Comparison of ENCODE assay signal across 22 cellular contexts in genomic region chr5:73668422-73669116, GRCh38. TPM values are rescaled to one million over a fixed set of nuclear protein-coding genes. Genes with fewer than 3 reads are reported as not detected.
A peak's percentile ranks its signal among the peaks of the same experiment; 100 is the strongest.
DNase-seq lines count a peak whose midpoint lies in the region; ATAC-seq, FAIRE-seq and TF ChIP-seq lines count a peak whose summit lies in the region.
"Had no signal": no experiment of that assay in that cellular context is flagged by ENCODE, and none has a peak within 500 bp of the region (broad histone marks: within the 10 kb centered on the region; RNA-seq: fewer than 3 reads in every experiment).

No MANE protein-coding gene starts in this region.

- H3K36me3 Mint-ChIP-seq in astrocyte (ENCODE audit: low read depth, unreplicated experiment): no peaks in the 10 kb centered on the region
- no peaks in the 10 kb centered on the region for H3K36me3 Mint-ChIP-seq in stimulated activated effector memory CD8-positive, alpha-beta T cell treated with anti-CD3 and anti-CD28 coated beads, Interleukin-12 subunit alpha, Interleukin-12 subunit beta, amount 100 ng/mL, for 72 hours
- H3K36me3 Mint-ChIP-seq: CD8-positive, alpha-beta T cell had no signal

- no peak for TF ChIP-seq POLR2A in right lobe of liver (IDR thresholded peaks at IDR 0.05)

- no peak overlapping the region for H3K14ac ChIP-seq in neuronal stem cell (ENCODE audit: low read length)

- 88% methylated on average over 3 of the region's 3 CpGs for whole genome bisulfite sequencing in right lobe of liver (ENCODE audit: insufficient coverage, low coverage, low lambda C conversion rate, missing lambda C conversion rate)
- WGBS in neuronal stem cell (ENCODE audit: extremely low coverage in 2 of 2, insufficient read length in 2 of 2, insufficient replicate concordance in 1 of 2), 2 donors: no CpG with 5 or more reads among the region's 3 CpGs

- no peak overlapping the region for H4K8ac ChIP-seq in neuronal stem cell (ENCODE audit: low read depth, low read length)

- H3K9me3 Mint-ChIP-seq in astrocyte (ENCODE audit: unreplicated experiment): no peaks in the 10 kb centered on the region
- H3K9me3 Mint-ChIP-seq in stimulated activated effector memory CD8-positive, alpha-beta T cell treated with anti-CD3 and anti-CD28 coated beads, Interleukin-12 subunit alpha, Interleukin-12 subunit beta, amount 100 ng/mL, for 72 hours: no peaks in the 10 kb centered on the region
- H3K9me3 Mint-ChIP-seq: CD8-positive, alpha-beta T cell; T-helper 1 cell treated with Interleukin-12 subunit alpha and Interleukin-12 subunit beta and Interleukin-4 antibody, amounts not matched to agents 30 μg/mL and 1 μg/mL, for 36 hours had no signal

- DNase-seq in astrocyte (ENCODE audit: low read depth) (no peak), cerebellar cortex (ENCODE audit: low spot score) (no peak), right lobe of liver (no peak), neuronal stem cell (ENCODE audit: low spot score) (no peak), HEK293T (ENCODE audit: extremely low spot score) (no peak)
- DNase-seq in stimulated activated effector memory CD8-positive, alpha-beta T cell treated with anti-CD3 and anti-CD28 coated beads, Interleukin-12 subunit alpha, Interleukin-12 subunit beta, amount 100 ng/mL, for 72 hours (ENCODE audit: low spot score in 2 of 2): no peak
- DNase-seq: activated CD8-positive, alpha-beta memory T cell treated with anti-CD3 and anti-CD28 coated beads, Interleukin-2, amount 50 U/mL, for 48 hours; activated gamma-delta T cell; adrenal gland; CD8-positive, alpha-beta T cell; erythroblast; foreskin melanocyte; NCI-H1092 treated with DMSO at 0.1 percent for 48 hours; NCI-H526 treated with DMSO at 0.1 percent for 48 hours; SHP77; spleen; stimulated activated CD4-positive, alpha-beta T cell treated with anti-CD3 and anti-CD28 coated beads, Interleukin-4, amount 100 ng/mL, for 4 hours had no signal

- no peaks in the 10 kb centered on the region for H3K36me3 ChIP-seq in astrocyte (ENCODE audit: insufficient read depth, low read length)
- no peaks in the 10 kb centered on the region for H3K36me3 ChIP-seq in right lobe of liver
- H3K36me3 ChIP-seq in neuronal stem cell (replicated peaks in 1 of 2; ENCODE audit: control insufficient read depth in 2 of 2, insufficient read depth in 2 of 2, low read length in 2 of 2): no peaks in the 10 kb centered on the region
- H3K36me3 ChIP-seq: adrenal gland, spleen, suprapubic skin had no signal

- no peaks in the 10 kb centered on the region for H3K79me1 ChIP-seq in neuronal stem cell (ENCODE audit: low read depth, low read length)

- H3K4me1 ChIP-seq in astrocyte (ENCODE audit: insufficient read depth, low read length): peaks cover 10% of the 10 kb centered on the region
- H3K4me1 ChIP-seq in right lobe of liver: peaks cover 0 to 35% (median 9%) of the 10 kb centered on the region in 4 donors
- no peaks in the 10 kb centered on the region for H3K4me1 ChIP-seq in neuronal stem cell (ENCODE audit: control insufficient read depth in 2 of 2, insufficient read depth in 1 of 2, low read depth in 1 of 2, low read length in 2 of 2)

- H3K4me2 ChIP-seq in astrocyte (ENCODE audit: low read length) (no peak overlapping the region), neuronal stem cell (ENCODE audit: insufficient read depth, low read length, poor library complexity, severe bottlenecking) (no peak overlapping the region)

- H2BK5ac ChIP-seq in neuronal stem cell (ENCODE audit: low read length): no peak overlapping the region

- no peak overlapping the region for H3K18ac ChIP-seq in neuronal stem cell (ENCODE audit: low read length)

- no peak overlapping the region for H3K27ac ChIP-seq in astrocyte (ENCODE audit: low read depth, low read length)
- H3K27ac ChIP-seq in right lobe of liver: no peak overlapping the region
- no peak overlapping the region for H3K27ac ChIP-seq in neuronal stem cell (replicated peaks; ENCODE audit: low read length)
- H3K27ac ChIP-seq: adrenal gland, spleen, suprapubic skin had no signal

- H3K4ac ChIP-seq in neuronal stem cell (ENCODE audit: low read length): no peak overlapping the region

- H3K79me2 ChIP-seq in astrocyte (ENCODE audit: insufficient read depth, low read length): peaks cover 13% of the 10 kb centered on the region

- H3K9ac ChIP-seq in astrocyte (ENCODE audit: low read length) (no peak overlapping the region), neuronal stem cell (ENCODE audit: low read depth, low read length, poor library complexity) (no peak overlapping the region)

- no peak overlapping the region for H2BK120ac ChIP-seq in neuronal stem cell (ENCODE audit: low read depth, low read length)

- H2AFZ ChIP-seq in astrocyte (ENCODE audit: low read depth, low read length) (no peak overlapping the region), neuronal stem cell (ENCODE audit: low read length) (no peak overlapping the region)

- no peak overlapping the region for H2BK15ac ChIP-seq in neuronal stem cell (ENCODE audit: low read length)

- H3K4me1 Mint-ChIP-seq in astrocyte (ENCODE audit: low read depth, unreplicated experiment): peaks cover 23% of the 10 kb centered on the region
- H3K4me1 Mint-ChIP-seq in stimulated activated effector memory CD8-positive, alpha-beta T cell treated with anti-CD3 and anti-CD28 coated beads, Interleukin-12 subunit alpha, Interleukin-12 subunit beta, amount 100 ng/mL, for 72 hours: peaks cover 9% of the 10 kb centered on the region

- no peak overlapping the region for H3K4me3 ChIP-seq in astrocyte (ENCODE audit: insufficient read depth, low read depth, low read length)
- H3K4me3 ChIP-seq in right lobe of liver: no peak overlapping the region
- H3K4me3 ChIP-seq in neuronal stem cell (ENCODE audit: low read length in 2 of 2): no peak overlapping the region
- H3K4me3 ChIP-seq: adrenal gland, spleen, suprapubic skin had no signal

- TF ChIP-seq CTCF in astrocyte (IDR thresholded peaks at IDR 0.05; ENCODE audit: insufficient read depth, low read depth, low read length) (no peak), right lobe of liver (IDR thresholded peaks at IDR 0.05) (no peak)

- POLR2A ChIA-PET in HEK293T (lab: Yijun Ruan, JAX): no interaction called here

- no peaks in the 10 kb centered on the region for H4K20me1 ChIP-seq in astrocyte (ENCODE audit: insufficient read depth, low read length)

- H2AK5ac ChIP-seq in neuronal stem cell (ENCODE audit: low read depth, low read length): no peak overlapping the region

- H4K91ac ChIP-seq in neuronal stem cell (ENCODE audit: low read depth, low read length, poor library complexity): no peak overlapping the region

- no peak overlapping the region for H3K4me3 Mint-ChIP-seq in astrocyte (ENCODE audit: unreplicated experiment)
- no peak overlapping the region for H3K4me3 Mint-ChIP-seq in stimulated activated effector memory CD8-positive, alpha-beta T cell treated with anti-CD3 and anti-CD28 coated beads, Interleukin-12 subunit alpha, Interleukin-12 subunit beta, amount 100 ng/mL, for 72 hours
- H3K4me3 Mint-ChIP-seq: CD8-positive, alpha-beta T cell; T-helper 1 cell treated with Interleukin-12 subunit alpha and Interleukin-12 subunit beta and Interleukin-4 antibody, amounts not matched to agents 30 μg/mL and 1 μg/mL, for 36 hours had no signal

- CTCF ChIA-PET in HEK293T (lab: Yijun Ruan, JAX): no interaction called here

- intact Hi-C loops in right lobe of liver (cut with DNase I): no loop called here

- peak; percentile 9 for FAIRE-seq in astrocyte (lab: Jason Lieb, UNC)

- H3K27ac Mint-ChIP-seq in astrocyte (ENCODE audit: unreplicated experiment): no peak overlapping the region
- H3K27ac Mint-ChIP-seq in stimulated activated effector memory CD8-positive, alpha-beta T cell treated with anti-CD3 and anti-CD28 coated beads, Interleukin-12 subunit alpha, Interleukin-12 subunit beta, amount 100 ng/mL, for 72 hours: no peak overlapping the region
- H3K27ac Mint-ChIP-seq: CD8-positive, alpha-beta T cell; T-helper 1 cell treated with Interleukin-12 subunit alpha and Interleukin-12 subunit beta and Interleukin-4 antibody, amounts not matched to agents 30 μg/mL and 1 μg/mL, for 36 hours had no signal

- no peaks in the 10 kb centered on the region for H3K27me3 Mint-ChIP-seq in astrocyte (ENCODE audit: low read depth, unreplicated experiment)

- H2BK12ac ChIP-seq in neuronal stem cell (ENCODE audit: low read length): no peak overlapping the region

- no peak overlapping the region for H3K23ac ChIP-seq in neuronal stem cell (ENCODE audit: low read depth, low read length, poor library complexity)

- H3K27me3 ChIP-seq in astrocyte (ENCODE audit: insufficient read depth, low read length) (no peaks in the 10 kb centered on the region), right lobe of liver (no peaks in the 10 kb centered on the region), neuronal stem cell (ENCODE audit: control insufficient read depth in 3 of 3, insufficient read depth in 3 of 3, low read depth in 1 of 3, low read length in 3 of 3) (no peaks in the 10 kb centered on the region)
- H3K27me3 ChIP-seq: adrenal gland, spleen, suprapubic skin had no signal

- no peaks in the 10 kb centered on the region for H3K9me3 ChIP-seq in astrocyte (ENCODE audit: insufficient read depth, low read depth, low read length)
- H3K9me3 ChIP-seq in right lobe of liver: no peaks in the 10 kb centered on the region
- H3K9me3 ChIP-seq in neuronal stem cell (replicated peaks in 1 of 2; ENCODE audit: control insufficient read depth in 2 of 2, insufficient read depth in 1 of 2, low read depth in 1 of 2, low read length in 2 of 2): no peaks in the 10 kb centered on the region
- H3K9me3 ChIP-seq: adrenal gland, spleen, suprapubic skin had no signal

- ATAC-seq in GM18867 (IDR thresholded peaks at IDR 0.05; ENCODE audit: unreplicated experiment) (peak; percentile 39), HG03025 (IDR thresholded peaks at IDR 0.05; ENCODE audit: low FRiP score, unreplicated experiment) (peak; percentile 37), right lobe of liver (no peak)
- peak; percentile 55 for ATAC-seq in stimulated activated effector memory CD8-positive, alpha-beta T cell treated with anti-CD3 and anti-CD28 coated beads, Interleukin-12 subunit alpha, Interleukin-12 subunit beta, amount 100 ng/mL, for 72 hours
- ATAC-seq: CD8-positive, alpha-beta T cell; HCT116 had no signal

TF ChIP-seq in HEK293T, 16 proteins besides CTCF, POLR2A, EP300 and RAD21 (continues in another document):
- TF ChIP-seq FOXA1 (IDR thresholded peaks at IDR 0.05): no peak
- no peak for TF ChIP-seq ZNF384 (IDR thresholded peaks at IDR 0.05)
- no peak for TF ChIP-seq CTBP1 (IDR thresholded peaks at IDR 0.05; ENCODE audit: borderline replicate concordance)
- TF ChIP-seq L3MBTL2 (conservative IDR thresholded peaks at IDR 0.05): no peak
- no peak for TF ChIP-seq FOXK2 (IDR thresholded peaks at IDR 0.05)
- TF ChIP-seq NFRKB (IDR thresholded peaks at IDR 0.05): no peak
- no peak for TF ChIP-seq TARDBP (IDR thresholded peaks at IDR 0.05)
- TF ChIP-seq ARNT (IDR thresholded peaks at IDR 0.05): no peak
- no peak for TF ChIP-seq FOXM1 (IDR thresholded peaks at IDR 0.05; ENCODE audit: borderline replicate concordance)
- TF ChIP-seq SUZ12 (IDR thresholded peaks at IDR 0.05): no peak
- no peak for TF ChIP-seq HDGF (IDR thresholded peaks at IDR 0.05; ENCODE audit: borderline replicate concordance)
- no peak for TF ChIP-seq BHLHE40 (IDR thresholded peaks at IDR 0.05; ENCODE audit: borderline replicate concordance)

RNA-seq across cellular contexts. Expression of gene ARHGEF28, which starts 42.6 kb away (rescaled TPM):
- total RNA-seq in astrocyte (8.1 and 8.5 TPM in 2 replicates), right lobe of liver (10 to 100 TPM in 2 of 6 experiments, 1 to 10 TPM in 4; 3.0 to 14.9 (median 6.4) TPM)
- polyA plus RNA-seq in neuronal stem cell (2013, experiment 1 of 2): 0.26 TPM
- polyA plus RNA-seq in neuronal stem cell (2013, experiment 2 of 2): 0.22 TPM
- total RNA-seq: CD8-positive, alpha-beta T cell had no signal

Comparison
In these comparisons a context has a peak if more than half of its experiments do, and no peak if none do; other contexts are left out.
1. ATAC-seq: peak in GM18867 (single experiment), HG03025 (single experiment) and stimulated activated effector memory CD8-positive, alpha-beta T cell treated with anti-CD3 and anti-CD28 coated beads, Interleukin-12 subunit alpha, Interleukin-12 subunit beta, amount 100 ng/mL, for 72 hours (single experiment); none in right lobe of liver (0 of 4).